19 cellular contexts compared by ENCODE assay signal in the genomic region with DNA sequence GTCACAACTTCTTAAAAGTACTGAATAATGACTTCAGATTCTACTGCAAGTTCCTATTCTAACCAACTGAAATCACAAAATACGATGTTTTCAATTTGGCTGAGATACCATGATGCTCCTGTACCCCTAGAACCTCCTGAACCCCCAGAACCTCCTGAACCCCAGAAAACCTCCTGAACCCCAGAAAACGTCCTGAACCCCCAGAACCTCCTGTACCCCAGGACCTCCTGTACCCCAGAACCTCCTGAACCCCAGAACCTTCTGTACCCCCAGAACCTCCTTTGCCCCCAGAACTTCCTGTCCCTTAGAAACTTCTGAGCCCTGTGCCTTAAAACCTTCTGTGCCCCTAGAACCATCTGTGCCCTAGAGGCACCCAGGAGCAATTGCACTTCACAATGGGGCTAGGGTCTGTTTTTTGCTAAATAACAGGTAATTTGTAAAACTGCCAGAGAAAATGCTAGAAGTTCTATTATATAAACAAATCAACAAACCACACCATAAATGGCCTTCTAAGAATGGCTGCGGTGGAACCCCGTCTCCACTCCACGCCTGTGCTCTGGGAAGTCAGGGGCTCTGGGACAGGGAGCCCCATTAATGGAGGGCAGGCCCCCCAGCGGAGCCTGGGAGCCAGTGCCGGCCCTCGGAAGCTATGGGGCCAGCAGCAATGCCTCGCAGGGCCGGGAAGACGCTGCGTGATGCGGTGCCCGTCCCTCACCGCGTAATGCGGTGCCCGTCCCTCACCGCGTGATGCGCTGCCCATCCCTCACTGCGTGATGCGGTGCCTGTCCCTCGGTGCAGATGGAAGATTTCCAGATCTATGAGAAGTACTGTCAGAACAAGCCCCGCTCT. TPM values are rescaled to one million over a fixed set of nuclear protein-coding genes. Genes with fewer than 3 reads are reported as not detected.
A peak's percentile ranks its signal among the peaks of the same experiment; 100 is the strongest.
DNase-seq lines count a peak whose midpoint lies in the region; ATAC-seq, FAIRE-seq and TF ChIP-seq lines count a peak whose summit lies in the region.
"Had no signal": no experiment of that assay in that cellular context is flagged by ENCODE, and none has a peak within 500 bp of the region (broad histone marks: within the 10 kb centered on the region; RNA-seq: fewer than 3 reads in every experiment).

No MANE protein-coding gene starts in this region.

- no peak overlapping the region for H2BK12ac ChIP-seq in H1 (ENCODE audit: low read depth, low read length)

- H3K36me3 ChIP-seq in Caco-2 (ENCODE audit: control insufficient read depth, insufficient read depth, low read length), result no peaks in the 10 kb centered on the region
- peaks cover 3 to 8% (median 4%) of the 10 kb centered on the region in 4 experiments; a peak in 4 of 8 replicates for H3K36me3 ChIP-seq in H1 (ENCODE audit: control insufficient read depth in 2 of 4, insufficient read depth in 4 of 4, low read length in 3 of 4)
- H3K36me3 ChIP-seq in neural progenitor cell, result no peaks in the 10 kb centered on the region
- H3K36me3 ChIP-seq in tibial nerve, result peaks cover 0 to 16% (median 0%) of the 10 kb centered on the region in 3 donors

- ATAC-seq in HG03025 (IDR thresholded peaks at IDR 0.05; ENCODE audit: low FRiP score, unreplicated experiment), result no peak
- ATAC-seq in activated T-helper 17 cell treated with anti-CD3 and anti-CD28 coated beads, Interleukin-2, amount 50 U/mL, for 72 hours (replicated peaks), result no peak
- ATAC-seq in HG02571 (IDR thresholded peaks at IDR 0.05; ENCODE audit: unreplicated experiment), result no peak
- ATAC-seq: naive thymus-derived CD8-positive, alpha-beta T cell had no signal

- H3K4me1 Mint-ChIP-seq in Caco-2 (ENCODE audit: low read depth, unreplicated experiment) (no peaks in the 10 kb centered on the region), neural progenitor cell (peaks cover 9% of the 10 kb centered on the region)
- no peaks in the 10 kb centered on the region for H3K4me1 Mint-ChIP-seq in activated T-helper 17 cell treated with anti-CD3 and anti-CD28 coated beads, Interleukin-2, amount 50 U/mL, for 72 hours
- H3K4me1 Mint-ChIP-seq: activated B cell treated with CpG ODN at 0.5 μM for 24 hours, CD14-positive monocyte had no signal

- H3K4ac ChIP-seq in H1 (replicated peaks; ENCODE audit: insufficient read length, low read depth, low read length), result no peak overlapping the region

- POLR2A ChIA-PET in Caco-2 (lab: Charles Lee), result no interaction called here
- POLR2A ChIA-PET in H1 (lab: Charles Lee; ENCODE audit: partially characterized antibody), result no interaction called here

- H3K23ac ChIP-seq in H1 (ENCODE audit: insufficient read length), result no peak overlapping the region

- no peaks in the 10 kb centered on the region for H3K27me3 ChIP-seq in Caco-2 (replicated peaks; ENCODE audit: control insufficient read depth, insufficient read depth, low read length)
- no peaks in the 10 kb centered on the region for H3K27me3 ChIP-seq in H1 (replicated peaks in 1 of 4; ENCODE audit: control insufficient read depth in 3 of 4, extremely low read depth in 1 of 4, insufficient read depth in 3 of 4, low read length in 3 of 4)
- no peaks in the 10 kb centered on the region for H3K27me3 ChIP-seq in neural progenitor cell
- no peaks in the 10 kb centered on the region for H3K27me3 ChIP-seq in tibial nerve
- H3K27me3 ChIP-seq: suprapubic skin had no signal

- no peaks in the 10 kb centered on the region for H3K79me1 ChIP-seq in H1 (ENCODE audit: low read depth, low read length)

- DNase-seq in Caco-2 (no peak), HuH-7.5 (ENCODE audit: low spot score) (peak; percentile 34), H1 (ENCODE audit: low read depth in 1 of 2, low spot score in 2 of 2) (no peak), neural progenitor cell (ENCODE audit: low spot score) (no peak), tibial nerve (ENCODE audit: low spot score in 2 of 2) (no peak)
- DNase-seq: activated B cell treated with CpG ODN at 0.5 μM for 24 hours; activated effector memory CD4-positive, alpha-beta T cell treated with Interleukin-2 at 50 U/mL for 16 hours; naive thymus-derived CD8-positive, alpha-beta T cell had no signal

- no peak overlapping the region for H3K27ac ChIP-seq in H1 (ENCODE audit: low read depth, low read length)
- no peak overlapping the region for H3K27ac ChIP-seq in neural progenitor cell
- no peak overlapping the region for H3K27ac ChIP-seq in tibial nerve
- H3K27ac ChIP-seq: suprapubic skin had no signal

- BruUV-seq in Caco-2 (replicated peaks; lab: Mats Ljungman, UMichigan), result no TSS peak

- TF ChIP-seq EP300 in H1 (IDR thresholded peaks at IDR 0.05; ENCODE audit: borderline replicate concordance in 1 of 2, low read depth in 2 of 2, low read length in 2 of 2), result no peak
- TF ChIP-seq EP300 in tibial nerve (IDR thresholded peaks at IDR 0.05), result no peak

- H3K4me1 ChIP-seq in Caco-2 (0 out of 2 replicates have a peak, but pooled peaks cover 8% of the 10 kb centered on the region), H1 (replicated peaks in 1 of 4; ENCODE audit: control insufficient read depth in 3 of 4, insufficient read depth in 4 of 4, low read length in 3 of 4) (no peaks in the 10 kb centered on the region), neural progenitor cell (no peaks in the 10 kb centered on the region), tibial nerve (peaks cover 0 to 9% (median 0%) of the 10 kb centered on the region in 4 donors)

- H3K14ac ChIP-seq in H1 (ENCODE audit: insufficient read length), result no peak overlapping the region

- peak in 1 of 2 experiments; percentile 25; a peak in 1 of 4 replicates for TF ChIP-seq RAD21 in H1 (IDR thresholded peaks at IDR 0.05 in 1 of 2, conservative IDR thresholded peaks at IDR 0.05 in 1 of 2; ENCODE audit: low read depth in 2 of 2, low read length in 2 of 2)

- no peak overlapping the region for H3K56ac ChIP-seq in H1 (replicated peaks; ENCODE audit: insufficient read length, low read depth, low read length)

- H2AFZ ChIP-seq in H1 (ENCODE audit: low read length) (no peak overlapping the region), neural progenitor cell (replicated peaks) (no peak overlapping the region)

- H3K9me3 Mint-ChIP-seq in Caco-2 (ENCODE audit: unreplicated experiment) (no peaks in the 10 kb centered on the region), neural progenitor cell (no peaks in the 10 kb centered on the region)
- H3K9me3 Mint-ChIP-seq in activated T-helper 17 cell treated with anti-CD3 and anti-CD28 coated beads, Interleukin-2, amount 50 U/mL, for 72 hours, result no peaks in the 10 kb centered on the region
- H3K9me3 Mint-ChIP-seq: activated B cell treated with CpG ODN at 0.5 μM for 24 hours; naive thymus-derived CD8-positive, alpha-beta T cell had no signal

- no peak overlapping the region for H4K5ac ChIP-seq in H1 (ENCODE audit: insufficient read length, low read depth, low read length)

- no peak for TF ChIP-seq POLR2A in H1 (IDR thresholded peaks at IDR 0.05; ENCODE audit: control extremely low read depth in 1 of 2, low read depth in 2 of 2, low read length in 2 of 2)
- no peak for TF ChIP-seq POLR2A in tibial nerve (IDR thresholded peaks at IDR 0.05)

- H4K91ac ChIP-seq in H1 (replicated peaks; ENCODE audit: insufficient read length, low read length), result no peak overlapping the region

- H3K23me2 ChIP-seq in H1 (ENCODE audit: low read depth, low read length), result no peaks in the 10 kb centered on the region

- H3K4me3 ChIP-seq in Caco-2 (ENCODE audit: low read depth, low read length) (no peak overlapping the region), H1 (ENCODE audit: extremely low read depth in 1 of 4, insufficient read depth in 2 of 4, low read depth in 3 of 4, low read length in 4 of 4) (no peak overlapping the region), neural progenitor cell (no peak overlapping the region), tibial nerve (no peak overlapping the region)
- H3K4me3 ChIP-seq: lung, suprapubic skin had no signal

- no peak overlapping the region for H3K9ac ChIP-seq in H1 (replicated peaks in 1 of 4; ENCODE audit: extremely low read depth in 1 of 4, low read depth in 3 of 4, low read length in 3 of 4)
- no peak overlapping the region for H3K9ac ChIP-seq in neural progenitor cell

- no peaks in the 10 kb centered on the region for H3F3A ChIP-seq in neural progenitor cell (ENCODE audit: low read depth)

- intact Hi-C loops in Caco-2 (cut with micrococcal nuclease; ENCODE audit: unreplicated experiment), result no loop called here

- H2AK5ac ChIP-seq in H1 (ENCODE audit: low read depth, low read length), result no peak overlapping the region

- no peaks in the 10 kb centered on the region for H3K36me3 Mint-ChIP-seq in Caco-2 (ENCODE audit: insufficient read depth, unreplicated experiment)
- H3K36me3 Mint-ChIP-seq in neural progenitor cell, result peaks cover 5% of the 10 kb centered on the region
- H3K36me3 Mint-ChIP-seq in activated T-helper 17 cell treated with anti-CD3 and anti-CD28 coated beads, Interleukin-2, amount 50 U/mL, for 72 hours (ENCODE audit: low read depth), result no peaks in the 10 kb centered on the region
- H3K36me3 Mint-ChIP-seq: CD14-positive monocyte had no signal

- no peak overlapping the region; the same call in 1 of the 2 replicates for H4K8ac ChIP-seq in H1 (ENCODE audit: extremely low read depth, insufficient read depth, low read length)

- no peak overlapping the region for H3K4me2 ChIP-seq in H1 (ENCODE audit: insufficient read depth in 1 of 2, low read depth in 2 of 2, low read length in 2 of 2)
- H3K4me2 ChIP-seq in neural progenitor cell, result no peak overlapping the region

- no peaks in the 10 kb centered on the region for H3K9me3 ChIP-seq in Caco-2
- no peaks in the 10 kb centered on the region for H3K9me3 ChIP-seq in H1 (ENCODE audit: insufficient read depth in 2 of 2, low read depth in 1 of 2, low read length in 1 of 2)
- H3K9me3 ChIP-seq in neural progenitor cell (ENCODE audit: low read depth), result no peaks in the 10 kb centered on the region
- H3K9me3 ChIP-seq in tibial nerve, result no peaks in the 10 kb centered on the region
- H3K9me3 ChIP-seq: suprapubic skin had no signal

- H3K4me3 Mint-ChIP-seq in Caco-2 (ENCODE audit: unreplicated experiment), result no peak overlapping the region
- no peak overlapping the region for H3K4me3 Mint-ChIP-seq in neural progenitor cell
- H3K4me3 Mint-ChIP-seq in activated T-helper 17 cell treated with anti-CD3 and anti-CD28 coated beads, Interleukin-2, amount 50 U/mL, for 72 hours, result no peak overlapping the region
- H3K4me3 Mint-ChIP-seq: activated B cell treated with CpG ODN at 0.5 μM for 24 hours; CD14-positive monocyte; naive thymus-derived CD8-positive, alpha-beta T cell had no signal

- no peak overlapping the region for H3K18ac ChIP-seq in H1 (ENCODE audit: extremely low read depth, low read length)

- FAIRE-seq in H1 (lab: Jason Lieb, UNC), result no peak
- FAIRE-seq: HTR-8/SVneo had no signal

- H3K27ac Mint-ChIP-seq in Caco-2 (ENCODE audit: unreplicated experiment) (no peak overlapping the region), neural progenitor cell (peak overlapping the region; percentile 60)
- H3K27ac Mint-ChIP-seq in activated T-helper 17 cell treated with anti-CD3 and anti-CD28 coated beads, Interleukin-2, amount 50 U/mL, for 72 hours, result no peak overlapping the region
- H3K27ac Mint-ChIP-seq: activated B cell treated with CpG ODN at 0.5 μM for 24 hours, CD14-positive monocyte had no signal

- H2BK5ac ChIP-seq in H1 (ENCODE audit: low read depth, low read length), result no peak overlapping the region

- no peak overlapping the region for H2BK15ac ChIP-seq in H1 (ENCODE audit: low read length)

- WGBS in H1 (ENCODE audit: extremely low coverage in 1 of 2, insufficient coverage in 1 of 2, insufficient read length in 1 of 2, insufficient replicate concordance in 2 of 2, low coverage in 1 of 2, low lambda C conversion rate in 2 of 2, missing lambda C conversion rate in 1 of 2), 2 experiments, result 93% methylated on average over 25 of the region's 25 CpGs; no CpG with 5 or more reads in 1 of the 2 experiments
- WGBS in tibial nerve, 2 donors, result 87 to 89% methylated on average over 23 to 24 of the region's 25 CpGs

- H3K79me2 ChIP-seq in H1 (ENCODE audit: control insufficient read depth in 1 of 2, insufficient read depth in 2 of 2, low read length in 2 of 2) (no peaks in the 10 kb centered on the region), neural progenitor cell (ENCODE audit: low read depth) (no peaks in the 10 kb centered on the region)

- H4K20me1 ChIP-seq in H1 (replicated peaks in 1 of 2; ENCODE audit: control insufficient read depth in 1 of 2, insufficient read depth in 2 of 2, low read length in 2 of 2) (no peaks in the 10 kb centered on the region), neural progenitor cell (ENCODE audit: low read depth) (no peaks in the 10 kb centered on the region)

- TF ChIP-seq CTCF in Caco-2 (IDR thresholded peaks at IDR 0.05; ENCODE audit: insufficient read depth in 1 of 2, low read depth in 1 of 2, low read length in 1 of 2, severe bottlenecking in 1 of 2, unreplicated experiment in 1 of 2), result peak; percentile 2 to 28
- TF ChIP-seq CTCF in H1 (IDR thresholded peaks at IDR 0.05; ENCODE audit: control extremely low read depth in 1 of 3, insufficient read depth in 1 of 3, low read depth in 1 of 3, low read length in 3 of 3), result peak in 2 of 3 experiments; percentile 5 to 29; a peak in 1 of 4 replicates
- peak; percentile 21 for TF ChIP-seq CTCF in neural progenitor cell (IDR thresholded peaks at IDR 0.05)
- TF ChIP-seq CTCF in tibial nerve (IDR thresholded peaks at IDR 0.05), result no peak

- CTCF ChIA-PET in Caco-2 (lab: Charles Lee), result no interaction called here
- CTCF ChIA-PET in H1 (lab: Charles Lee; ENCODE audit: partially characterized antibody), result interaction anchor here (1.0 to 4.2 kb wide), 17 partner anchors 10 to 228 kb away, joined by 3 to 20 read pairs (median 6); no protein-coding TSS in a partner anchor

- H2BK120ac ChIP-seq in H1 (replicated peaks; ENCODE audit: low read depth, low read length), result no peak overlapping the region

- H2BK20ac ChIP-seq in H1 (ENCODE audit: low read length), result no peak overlapping the region

- no peaks in the 10 kb centered on the region for H3K27me3 Mint-ChIP-seq in Caco-2 (ENCODE audit: insufficient read depth, unreplicated experiment)
- peaks cover 4% of the 10 kb centered on the region for H3K27me3 Mint-ChIP-seq in neural progenitor cell (ENCODE audit: insufficient read depth, low read depth)
- H3K27me3 Mint-ChIP-seq in activated T-helper 17 cell treated with anti-CD3 and anti-CD28 coated beads, Interleukin-2, amount 50 U/mL, for 72 hours, result no peaks in the 10 kb centered on the region
- H3K27me3 Mint-ChIP-seq: activated B cell treated with CpG ODN at 0.5 μM for 24 hours; naive thymus-derived CD8-positive, alpha-beta T cell had no signal

RNA-seq across cellular contexts. Expression of a gene that starts 21.3 kb away (rescaled TPM):
- total RNA-seq in Caco-2 (2022) (48.0 and 52.4 TPM in 2 replicates), neural progenitor cell (ENCODE audit: low replicate concordance) (0.50 TPM in 1 of 2 replicates, not detected in the other), tibial nerve (not detected)
- total RNA-seq in H1 (2021; fragmentation: NEBNext Ultra II Directional; extraction: Animal tissue kit (Norgen Biotek cat#: 25700)), result 0.43 and 0.67 TPM in 2 replicates
- polyA plus RNA-seq in H1 (2011; rRNA removed), result 0.85 and 0.98 TPM in 2 replicates
- 0.93 TPM for polyA plus RNA-seq in H1 (2011; cell fraction: cytosol; rRNA removed)
- 4.3 TPM for polyA plus RNA-seq in H1 (2011; cell fraction: nucleus; rRNA removed)
- 0.39 to 1.4 TPM (median 0.95 TPM) in 4 replicates for polyA plus RNA-seq in H1 (2012, experiment 1 of 2)
- 0.12 TPM for polyA plus RNA-seq in H1 (2012, experiment 2 of 2)
- polyA plus RNA-seq in H1 (2013, experiment 1 of 2), result 0.18 TPM
- polyA plus RNA-seq in H1 (2013, experiment 2 of 2), result 0.18 TPM
- 1.5 and 3.2 TPM in 2 replicates for polyA minus RNA-seq in H1 (2011; rRNA and poly(A)+ RNA removed)
- polyA minus RNA-seq in H1 (2011; cell fraction: cytosol; rRNA and poly(A)+ RNA removed), result not detected
- 2.6 TPM for polyA minus RNA-seq in H1 (2011; cell fraction: nucleus; rRNA and poly(A)+ RNA removed)
- under 1 TPM in 1 of 2 donors, not detected in 1; 0.40 TPM for total RNA-seq in activated T-helper 17 cell treated with anti-CD3 and anti-CD28 coated beads, Interleukin-2, amount 50 U/mL, for 72 hours
- total RNA-seq: activated B cell treated with CpG ODN at 0.5 μM for 24 hours, fibroblast of lung, M059J, RPMI7951, suprapubic skin had no signal
- polyA plus RNA-seq: CD14-positive monocyte, fibroblast of lung had no signal

RNA-seq across cellular contexts. Expression of a gene that starts 38.3 kb away (rescaled TPM):
- total RNA-seq in Caco-2 (2022), result 26.3 and 34.3 TPM in 2 replicates
- total RNA-seq in H1 (2021; fragmentation: NEBNext Ultra II Directional; extraction: Animal tissue kit (Norgen Biotek cat#: 25700)), result 2.0 and 2.3 TPM in 2 replicates
- 3.5 and 4.2 TPM in 2 replicates for polyA plus RNA-seq in H1 (2011; rRNA removed)
- 3.9 TPM for polyA plus RNA-seq in H1 (2011; cell fraction: cytosol; rRNA removed)
- 3.1 TPM for polyA plus RNA-seq in H1 (2011; cell fraction: nucleus; rRNA removed)
- 1.9 to 3.5 TPM (median 2.6 TPM) in 4 replicates for polyA plus RNA-seq in H1 (2012, experiment 1 of 2)
- 1.4 TPM for polyA plus RNA-seq in H1 (2012, experiment 2 of 2)
- polyA plus RNA-seq in H1 (2013, experiment 1 of 2), result 2.9 TPM
- 3.4 TPM for polyA plus RNA-seq in H1 (2013, experiment 2 of 2)
- polyA minus RNA-seq in H1 (2011; rRNA and poly(A)+ RNA removed), result 0.91 and 1.4 TPM in 2 replicates
- polyA minus RNA-seq in H1 (2011; cell fraction: cytosol; rRNA and poly(A)+ RNA removed), result 0.81 TPM
- polyA minus RNA-seq in H1 (2011; cell fraction: nucleus; rRNA and poly(A)+ RNA removed), result 1.6 TPM
- total RNA-seq in neural progenitor cell (ENCODE audit: low replicate concordance), result 2.0 and 6.8 TPM in 2 replicates
- 1 to 10 TPM in 1 of 2 donors, not detected in 1; 1.0 TPM for total RNA-seq in activated T-helper 17 cell treated with anti-CD3 and anti-CD28 coated beads, Interleukin-2, amount 50 U/mL, for 72 hours
- 10 to 100 TPM; 12.0 to 44.3 (median 17.3) TPM for total RNA-seq in tibial nerve
- total RNA-seq: activated B cell treated with CpG ODN at 0.5 μM for 24 hours; Daoy; naive thymus-derived CD8-positive, alpha-beta T cell; RPMI7951 had no signal
- polyA plus RNA-seq: CD14-positive monocyte; naive thymus-derived CD8-positive, alpha-beta T cell had no signal

Comparison
In these comparisons a context has a peak if more than half of its experiments do, and no peak if none do; other contexts are left out.
1. CTCF ChIP-seq: peak in Caco-2 (2 of 2), H1 (2 of 3) and neural progenitor cell (single experiment); none in tibial nerve (0 of 5).
2. RNA of a gene that starts 21.3 kb away (total RNA-seq): 48.0 to 52.4 TPM in Caco-2; 0.43 to 0.67 TPM in H1, 0.40 TPM in activated T-helper 17 cell treated with anti-CD3 and anti-CD28 coated beads, Interleukin-2, amount 50 U/mL, for 72 hours, 0.50 TPM in neural progenitor cell and not detected in tibial nerve; every median in the first group is over 10 times any median in the second.